In genomic region chr3:65713016-65713415, GRCh38 we compare ENCODE assay signal across 13 cellular contexts.
DNase-seq lines count a peak whose midpoint lies in the region; ATAC-seq and TF ChIP-seq lines count a peak whose summit lies in the region.
"Had no signal": no experiment of that assay in that cellular context is flagged by ENCODE, and none has a peak within 500 bp of the region (broad histone marks: within the 10 kb centered on the region; RNA-seq: fewer than 3 reads in every experiment).

No MANE protein-coding gene starts in this region.

- no peak for TF ChIP-seq POLR2A in heart left ventricle (IDR thresholded peaks at IDR 0.05)

- TF ChIP-seq CTCF in heart left ventricle (IDR thresholded peaks at IDR 0.05) (no peak), choroid plexus epithelial cell (conservative IDR thresholded peaks at IDR 0.05; ENCODE audit: low read depth, low read length) (no peak)

- DNase-seq in left cardiac atrium (no peak), heart left ventricle (no peak), choroid plexus epithelial cell (ENCODE audit: low read depth) (peak; percentile 85), left kidney (ENCODE audit: low read depth, low spot score) (peak; percentile 44)
- DNase-seq: activated CD4-positive, alpha-beta T cell treated with anti-CD3 and anti-CD28 coated beads, Interleukin-2, amount 50 U/mL, for 48 hours; NCI-H1436 treated with DMSO at 0.1 percent for 48 hours; right cardiac atrium had no signal

- peaks cover 0 to 51% (median 19%) of the 10 kb centered on the region in 12 donors for H3K4me1 ChIP-seq in heart left ventricle
- H3K4me1 ChIP-seq: breast epithelium had no signal

- no peaks in the 10 kb centered on the region for H3K27me3 ChIP-seq in heart left ventricle
- H3K27me3 ChIP-seq: breast epithelium had no signal

- no peaks in the 10 kb centered on the region for H3K36me3 ChIP-seq in heart left ventricle
- H3K36me3 ChIP-seq: breast epithelium had no signal

- peak; percentile 44 for ATAC-seq in left cardiac atrium
- ATAC-seq in heart left ventricle: no peak
- ATAC-seq in HG02623 (IDR thresholded peaks at IDR 0.05; ENCODE audit: unreplicated experiment): no peak
- no peak for ATAC-seq in HG02571 (IDR thresholded peaks at IDR 0.05; ENCODE audit: unreplicated experiment)
- ATAC-seq in HG03045 (IDR thresholded peaks at IDR 0.05; ENCODE audit: unreplicated experiment): no peak
- no peak for ATAC-seq in GM21528 (IDR thresholded peaks at IDR 0.05; ENCODE audit: low FRiP score, unreplicated experiment)
- ATAC-seq: Panc1, right cardiac atrium had no signal

- H3K9me3 ChIP-seq in heart left ventricle: no peaks in the 10 kb centered on the region
- H3K9me3 ChIP-seq: breast epithelium had no signal

- H3K4me3 ChIP-seq in heart left ventricle: no peak overlapping the region
- H3K4me3 ChIP-seq in choroid plexus epithelial cell (ENCODE audit: low read depth, low read length): no peak overlapping the region
- H3K4me3 ChIP-seq: breast epithelium had no signal

- WGBS in heart left ventricle, 4 donors: 65 to 82% (median 69%) methylated on average over 1 of the region's 1 CpG

- intact Hi-C loops in left cardiac atrium (cut with DNase I) (no loop called here), heart left ventricle (cut with DNase I) (no loop called here)

- H3K27ac ChIP-seq in heart left ventricle: no peak overlapping the region
- H3K27ac ChIP-seq: breast epithelium had no signal

Comparison
In these comparisons a context has a peak if more than half of its experiments do, and no peak if none do; other contexts are left out.
1. ATAC-seq: peak in left cardiac atrium (2 of 2); none in heart left ventricle (0 of 4), HG02623 (single experiment), HG02571 (single experiment), HG03045 (single experiment) and GM21528 (single experiment).
2. DNase-seq: peak in choroid plexus epithelial cell (single experiment) and left kidney (single experiment); none in left cardiac atrium (single experiment) and heart left ventricle (0 of 5).